In genomic region chr2:36606925-36607324, GRCh38 we compare ENCODE assay signal across 24 cellular contexts.
"Had no signal": no experiment of that assay in that cellular context is flagged by ENCODE, and none has a peak within 500 bp of the region (broad histone marks: within the 10 kb centered on the region; RNA-seq: fewer than 3 reads in every experiment).

No MANE protein-coding gene starts in this region.

- H3K27ac ChIP-seq: colonic mucosa, coronary artery, dorsolateral prefrontal cortex, epithelial cell of prostate, esophagus muscularis mucosa, esophagus squamous epithelium, foreskin keratinocyte, gastrocnemius medialis, gastroesophageal sphincter, heart left ventricle, heart right ventricle had no signal

- H3K27me3 ChIP-seq: colonic mucosa, dorsolateral prefrontal cortex, esophagus muscularis mucosa, foreskin keratinocyte, gastrocnemius medialis, gastroesophageal sphincter, heart left ventricle, heart right ventricle had no signal

- ATAC-seq: effector memory CD8-positive, alpha-beta T cell; esophagus mucosa; foreskin keratinocyte; gastrocnemius medialis; gastroesophageal sphincter; heart left ventricle; heart right ventricle had no signal

- H3K9me3 ChIP-seq: colonic mucosa, esophagus muscularis mucosa, esophagus squamous epithelium, gastrocnemius medialis, gastroesophageal sphincter, heart left ventricle, heart right ventricle had no signal

- H3K4me3 Mint-ChIP-seq: dendritic cell treated with granulocyte-macrophage colony-stimulating factor and Interleukin-4, amounts not matched to agents 40 ng/mL and 50 ng/mL, for 4 days; effector memory CD8-positive, alpha-beta T cell; endodermal cell had no signal

- DNase-seq: colonic mucosa; cortex of kidney; dermis blood vessel endothelial cell; dorsolateral prefrontal cortex; effector CD4-positive, alpha-beta T cell; effector CD8-positive, alpha-beta T cell; effector memory CD8-positive, alpha-beta T cell; endodermal cell; erythroblast; esophagus squamous epithelium; foreskin fibroblast; foreskin keratinocyte; foreskin melanocyte; gastrocnemius medialis; glutamatergic neuron; head of caudate nucleus; heart left ventricle; heart right ventricle had no signal

- H3K36me3 ChIP-seq: colonic mucosa, esophagus muscularis mucosa, esophagus squamous epithelium, gastrocnemius medialis, gastroesophageal sphincter, heart left ventricle, heart right ventricle had no signal

- H3K4me3 ChIP-seq: colonic mucosa, coronary artery, dorsolateral prefrontal cortex, esophagus muscularis mucosa, esophagus squamous epithelium, gastrocnemius medialis, gastroesophageal sphincter, heart left ventricle, heart right ventricle had no signal

- H3K27ac Mint-ChIP-seq: dendritic cell treated with granulocyte-macrophage colony-stimulating factor and Interleukin-4, amounts not matched to agents 40 ng/mL and 50 ng/mL, for 4 days; effector memory CD8-positive, alpha-beta T cell; endodermal cell had no signal

- H3K9me3 Mint-ChIP-seq: dendritic cell treated with granulocyte-macrophage colony-stimulating factor and Interleukin-4, amounts not matched to agents 40 ng/mL and 50 ng/mL, for 4 days; effector memory CD8-positive, alpha-beta T cell; endodermal cell had no signal

- H3K4me1 ChIP-seq: colonic mucosa, esophagus muscularis mucosa, foreskin keratinocyte, gastrocnemius medialis, gastroesophageal sphincter, heart left ventricle, heart right ventricle had no signal
